In genomic region chr1:224175615-224176014, GRCh38 we compare ENCODE assay signal across 13 cellular contexts. TPM values are rescaled to one million over a fixed set of nuclear protein-coding genes. Genes with fewer than 3 reads are reported as not detected.
DNase-seq lines count a peak whose midpoint lies in the region; ATAC-seq, FAIRE-seq and TF ChIP-seq lines count a peak whose summit lies in the region.
"Had no signal": no experiment of that assay in that cellular context is flagged by ENCODE, and none has a peak within 500 bp of the region (broad histone marks: within the 10 kb centered on the region; RNA-seq: fewer than 3 reads in every experiment).

No MANE protein-coding gene starts in this region.

- H3K36me3 Mint-ChIP-seq in activated T-cell treated with anti-CD3 and anti-CD28 coated beads, Interleukin-2, amount 50 U/mL, for 72 hours (ENCODE audit: insufficient read depth in 2 of 2), result peaks cover 8 to 10% of the 10 kb centered on the region in 2 donors
- no peaks in the 10 kb centered on the region for H3K36me3 Mint-ChIP-seq in type B pancreatic cell
- H3K36me3 Mint-ChIP-seq: IgD-negative memory B cell had no signal

- H3K79me2 ChIP-seq in K562 (ENCODE audit: control insufficient read depth, insufficient read depth, low read length), result no peaks in the 10 kb centered on the region
- no peaks in the 10 kb centered on the region for H3K79me2 ChIP-seq in PC-9 (ENCODE audit: low read depth)

- H3K4me1 ChIP-seq in K562 (replicated peaks in 1 of 2; ENCODE audit: control insufficient read depth in 2 of 2, insufficient read depth in 2 of 2, low read length in 2 of 2), result peaks cover 0 to 4% of the 10 kb centered on the region in 2 experiments; a peak in 1 of 5 replicates
- H3K4me1 ChIP-seq in PC-9 (replicated peaks; ENCODE audit: insufficient read depth), result 0 out of 2 replicates have a peak, but pooled peaks cover under 1% of the 10 kb centered on the region

- intact Hi-C loops in K562 (cut with micrococcal nuclease), result no loop called here
- intact Hi-C loops in PC-9 (cut with micrococcal nuclease; ENCODE audit: unreplicated experiment), result no loop called here

- no peaks in the 10 kb centered on the region for H3K36me3 ChIP-seq in K562 (ENCODE audit: control insufficient read depth, insufficient read depth, low read length)
- no peaks in the 10 kb centered on the region for H3K36me3 ChIP-seq in PC-9 (ENCODE audit: low read depth)
- H3K36me3 ChIP-seq: BLaER1, prostate gland, tibial nerve had no signal

- no peaks in the 10 kb centered on the region for H4K20me1 ChIP-seq in K562 (replicated peaks; ENCODE audit: control insufficient read depth, insufficient read depth, low read length)
- H4K20me1 ChIP-seq in PC-9 (ENCODE audit: insufficient read depth), result no peaks in the 10 kb centered on the region
- H4K20me1 ChIP-seq: BLaER1 had no signal

- TF ChIP-seq POLR2A in K562 (conservative IDR thresholded peaks at IDR 0.05), result no peak

- no peak for TF ChIP-seq RAD21 in K562 (CRISPR knock-in tag; conservative IDR thresholded peaks at IDR 0.05 in 1 of 2, IDR thresholded peaks at IDR 0.05 in 1 of 2)

- peaks cover 6% of the 10 kb centered on the region; the same call in 1 of the 2 replicates for H3F3A ChIP-seq in PC-9 (ENCODE audit: insufficient read depth, low read depth)

- H2AFZ ChIP-seq in K562 (ENCODE audit: low read depth, low read length) (no peak overlapping the region), PC-9 (no peak overlapping the region)

- H3K4me2 ChIP-seq in K562 (ENCODE audit: insufficient read depth, low read length), result no peak overlapping the region
- no peak overlapping the region for H3K4me2 ChIP-seq in PC-9
- H3K4me2 ChIP-seq: BLaER1 had no signal

- POLR2A ChIA-PET in K562 (lab: Yijun Ruan, JAX) (no interaction called here), PC-9 (lab: Charles Lee; ENCODE audit: unreplicated experiment) (no interaction called here), HEK293T (lab: Yijun Ruan, JAX) (no interaction called here)

- no peak for FAIRE-seq in K562 (lab: Jason Lieb, UNC)

- TF ChIP-seq EP300 in K562 (IDR thresholded peaks at IDR 0.05; ENCODE audit: low read length), result no peak

- CTCF ChIA-PET in K562 (lab: Yijun Ruan, JAX; ENCODE audit: low intra/inter-chr PET ratio) (no interaction called here), PC-9 (lab: Charles Lee) (no interaction called here), HEK293T (lab: Yijun Ruan, JAX) (no interaction called here)

- no peaks in the 10 kb centered on the region for H3K9me1 ChIP-seq in K562 (ENCODE audit: control insufficient read depth, insufficient read depth, low read length)

- H3K9me3 Mint-ChIP-seq in activated T-cell treated with anti-CD3 and anti-CD28 coated beads, Interleukin-2, amount 50 U/mL, for 72 hours, result peaks cover 5 to 8% of the 10 kb centered on the region in 2 donors
- no peaks in the 10 kb centered on the region for H3K9me3 Mint-ChIP-seq in type B pancreatic cell
- H3K9me3 Mint-ChIP-seq: IgD-negative memory B cell had no signal

- no peak for DNase-seq in activated T-cell treated with anti-CD3 and anti-CD28 coated beads, Interleukin-2, amount 50 U/mL, for 72 hours
- no peak for DNase-seq in activated T-cell treated with anti-CD3 and anti-CD28 coated beads, Interleukin-2, amount 50 U/mL, for 48 hours
- DNase-seq in K562 (ENCODE audit: extremely low read depth in 1 of 4, low spot score in 3 of 4) (no peak), left kidney (ENCODE audit: low read depth, low spot score) (peak; percentile 72), type B pancreatic cell (ENCODE audit: extremely low spot score, unreplicated experiment) (no peak), PC-9 (no peak), HEK293T (ENCODE audit: extremely low spot score) (no peak)
- DNase-seq: effector CD8-positive, alpha-beta T cell had no signal

- 71% methylated on average over 21 of the region's 21 CpGs for WGBS in K562 (ENCODE audit: insufficient coverage, low coverage, missing lambda C conversion rate)

- H3K27me3 ChIP-seq in K562 (ENCODE audit: control insufficient read depth in 2 of 2, insufficient read depth in 2 of 2, low read length in 2 of 2), result no peaks in the 10 kb centered on the region
- H3K27me3 ChIP-seq in PC-9 (ENCODE audit: insufficient read depth, low read depth), result no peaks in the 10 kb centered on the region

- in situ Hi-C loops in K562 (cut with MboI), result no loop called here

- H3K9me3 ChIP-seq in K562 (replicated peaks; ENCODE audit: control insufficient read depth, insufficient read depth, low read depth, low read length) (peaks cover 3% of the 10 kb centered on the region; the same call in 1 of the 2 replicates), PC-9 (ENCODE audit: insufficient read depth, low read depth) (no peaks in the 10 kb centered on the region; the same call in 1 of the 2 replicates)
- H3K9me3 ChIP-seq: BLaER1, prostate gland, tibial nerve had no signal

- ATAC-seq in activated T-cell treated with anti-CD3 and anti-CD28 coated beads, Interleukin-2, amount 50 U/mL, for 72 hours (replicated peaks in 1 of 2), result no peak
- ATAC-seq in K562 (peak; percentile 49), GM21723 (IDR thresholded peaks at IDR 0.05; ENCODE audit: unreplicated experiment) (no peak)

- peak overlapping the region; percentile 36 to 67 for H3K4me3 Mint-ChIP-seq in activated T-cell treated with anti-CD3 and anti-CD28 coated beads, Interleukin-2, amount 50 U/mL, for 72 hours
- H3K4me3 Mint-ChIP-seq in type B pancreatic cell, result peak overlapping the region; percentile 82

- BruUV-seq in K562 (replicated peaks; lab: Mats Ljungman, UMichigan) (no TSS peak), PC-9 (replicated peaks; lab: Mats Ljungman, UMichigan) (no TSS peak)

- H3K27me3 Mint-ChIP-seq in activated T-cell treated with anti-CD3 and anti-CD28 coated beads, Interleukin-2, amount 50 U/mL, for 72 hours (ENCODE audit: low read depth), result no peaks in the 10 kb centered on the region
- H3K27me3 Mint-ChIP-seq in type B pancreatic cell, result no peaks in the 10 kb centered on the region

- H3K4me3 ChIP-seq in K562, result no peak overlapping the region
- no peak overlapping the region for H3K4me3 ChIP-seq in PC-9
- H3K4me3 ChIP-seq: BLaER1, tibial nerve had no signal

- peaks cover 13% of the 10 kb centered on the region for H3K4me1 Mint-ChIP-seq in activated T-cell treated with anti-CD3 and anti-CD28 coated beads, Interleukin-2, amount 50 U/mL, for 72 hours (ENCODE audit: low read depth)
- peaks cover 8% of the 10 kb centered on the region for H3K4me1 Mint-ChIP-seq in type B pancreatic cell (ENCODE audit: unreplicated experiment)

- H3K9ac ChIP-seq in K562 (ENCODE audit: insufficient read depth in 1 of 2, low read depth in 2 of 2, low read length in 2 of 2), result no peak overlapping the region
- H3K9ac ChIP-seq: BLaER1 had no signal

- TF ChIP-seq CTCF in K562 (IDR thresholded peaks at IDR 0.05 in 2 of 3, conservative IDR thresholded peaks at IDR 0.05 in 1 of 3; ENCODE audit: insufficient read depth in 2 of 3, low read depth in 1 of 3, low read length in 3 of 3) (no peak), type B pancreatic cell (conservative IDR thresholded peaks at IDR 0.05) (no peak), PC-9 (conservative IDR thresholded peaks at IDR 0.05) (no peak)

- no peaks in the 10 kb centered on the region for H3K9me2 ChIP-seq in PC-9 (ENCODE audit: insufficient read depth)

- H3K27ac Mint-ChIP-seq in activated T-cell treated with anti-CD3 and anti-CD28 coated beads, Interleukin-2, amount 50 U/mL, for 72 hours, result no peak overlapping the region
- H3K27ac Mint-ChIP-seq in type B pancreatic cell, result peak overlapping the region; percentile 67
- H3K27ac Mint-ChIP-seq: IgD-negative memory B cell had no signal

- H3K27ac ChIP-seq in K562 (ENCODE audit: extremely low read depth, low read depth, low read length), result no peak overlapping the region
- no peak overlapping the region for H3K27ac ChIP-seq in PC-9
- H3K27ac ChIP-seq: BLaER1, prostate gland, tibial nerve had no signal

TF ChIP-seq in K562, 482 proteins besides CTCF, POLR2A, EP300 and RAD21 (continues in another document):
- TF ChIP-seq NUFIP1 (IDR thresholded peaks at IDR 0.05; ENCODE audit: partially characterized antibody), result no peak

TF ChIP-seq in HEK293T, 16 proteins besides CTCF, POLR2A, EP300 and RAD21 (continues in another document):
- TF ChIP-seq FOXM1 (IDR thresholded peaks at IDR 0.05; ENCODE audit: borderline replicate concordance) (no peak), FOXK2 (IDR thresholded peaks at IDR 0.05) (no peak), ZNF384 (IDR thresholded peaks at IDR 0.05) (no peak), BHLHE40 (IDR thresholded peaks at IDR 0.05; ENCODE audit: borderline replicate concordance) (no peak), SP1 (IDR thresholded peaks at IDR 0.05) (no peak), ARNT (IDR thresholded peaks at IDR 0.05) (no peak), SUZ12 (IDR thresholded peaks at IDR 0.05) (no peak), LEF1 (IDR thresholded peaks at IDR 0.05; ENCODE audit: borderline replicate concordance) (no peak)

RNA-seq across cellular contexts. Expression of gene DEGS1, which starts 7.4 kb away (rescaled TPM):
- 10 to 100 TPM; 26.0 to 43.1 TPM for total RNA-seq in activated T-cell treated with anti-CD3 and anti-CD28 coated beads, Interleukin-2, amount 50 U/mL, for 72 hours
- total RNA-seq in K562 (2011; cell fraction: chromatin; rRNA removed; ENCODE audit: low replicate concordance), result 73.6 and 117 TPM in 2 replicates
- 48.4 and 49.3 TPM in 2 replicates for total RNA-seq in K562 (2011; cell fraction: nucleolus; rRNA removed)
- 95.9 and 98.1 TPM in 2 replicates for total RNA-seq in K562 (2011; cell fraction: nucleoplasm; rRNA removed)
- total RNA-seq in K562 (2014; rRNA removed) (26.5 and 38.1 TPM in 2 replicates), K562 (2014; rRNA removed; fragmentation: Illumina TruSeq; extraction: Trizol) (44.0 and 47.2 TPM in 2 replicates), K562 (2015; rRNA removed; fragmentation: Illumina TruSeq; extraction: Trizol) (37.6 and 38.8 TPM in 2 replicates), K562 (2021) (37.2 and 39.3 TPM in 2 replicates), type B pancreatic cell (ENCODE audit: low replicate concordance) (51.0 and 51.9 TPM in 2 replicates), PC-9 (2021) (19.2 and 20.0 TPM in 2 replicates)
- polyA plus RNA-seq in K562 (2011; rRNA removed) (57.4 and 95.0 TPM in 2 replicates), K562 (2014; fragmentation: Illumina TruSeq; extraction: Trizol) (56.2 and 70.1 TPM in 2 replicates), K562 (2014; fragmentation: Nextera tagmentation; extraction: Ambion mirVana) (10 to 100 TPM; 12.3 to 20.4 TPM), K562 (2014; rRNA removed) (40.2 and 52.1 TPM in 2 replicates)
- polyA plus RNA-seq in K562 (2011; cell fraction: cytosol; rRNA removed), result 31.6 and 94.3 TPM in 2 replicates
- 11.6 and 17.6 TPM in 2 replicates for polyA plus RNA-seq in K562 (2011; cell fraction: nucleus; rRNA removed)
- polyA plus RNA-seq in K562 (2012), result 29.1 and 38.0 TPM in 2 replicates
- polyA minus RNA-seq in K562 (2011; rRNA and poly(A)+ RNA removed), result 34.0 and 34.5 TPM in 2 replicates
- polyA minus RNA-seq in K562 (2011; cell fraction: cytosol; rRNA and poly(A)+ RNA removed), result 12.3 and 15.7 TPM in 2 replicates
- polyA minus RNA-seq in K562 (2011; cell fraction: nucleus; rRNA and poly(A)+ RNA removed), result 7.4 and 13.0 TPM in 2 replicates
